ENCODE assay signal across 17 cellular contexts in the genomic region with DNA sequence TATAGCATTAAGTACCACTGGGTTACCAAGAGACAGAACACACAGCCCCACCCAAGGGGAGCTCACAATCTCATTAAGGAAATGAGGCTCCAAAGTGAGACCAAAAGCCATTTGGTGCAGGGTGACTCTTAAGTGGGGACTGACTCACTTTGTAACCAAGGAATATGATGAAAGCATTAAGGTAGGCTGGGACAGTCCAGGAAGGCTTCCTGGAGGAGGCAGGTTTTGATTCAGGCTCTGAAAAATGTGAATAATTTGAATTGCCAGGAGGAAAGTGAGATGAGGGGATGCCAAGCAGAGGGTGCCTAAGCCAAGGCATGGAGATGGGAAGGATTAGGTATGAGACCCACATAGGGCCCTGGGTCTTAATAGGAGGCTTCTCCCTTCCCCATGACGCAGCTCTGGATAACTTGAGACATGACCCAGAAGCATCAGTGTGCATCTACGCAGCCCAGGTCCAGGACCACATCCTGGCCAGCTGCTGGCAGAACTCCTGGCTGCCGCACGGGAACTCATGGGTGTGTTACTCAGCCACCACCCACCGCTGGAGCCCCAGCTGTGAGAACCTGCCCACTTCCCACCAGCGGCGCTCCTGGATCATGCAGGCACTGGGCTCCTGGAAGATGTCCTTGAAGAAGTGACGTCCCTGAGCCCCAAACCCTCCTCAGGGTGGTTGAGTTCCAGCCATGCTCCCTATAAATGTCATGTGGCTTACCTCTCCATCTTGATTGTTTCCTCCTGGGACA.
"Had no signal": no experiment of that assay in that cellular context is flagged by ENCODE, and none has a peak within 500 bp of the region (broad histone marks: within the 10 kb centered on the region; RNA-seq: fewer than 3 reads in every experiment).

No MANE protein-coding gene starts in this region.

- H3K9me3 Mint-ChIP-seq: nephron; stimulated activated naive B cell treated with anti-CD40 and anti-IgM and Interleukin-4, amounts not matched to agents 10 μg/mL and 1 μg/mL and 100 μg/mL, for 72 hours had no signal

- FAIRE-seq: colon, keratinocyte had no signal

- H3K4me3 Mint-ChIP-seq: activated naive CD8-positive, alpha-beta T cell; nephron; stimulated activated naive B cell treated with anti-CD40 and anti-IgM and Interleukin-4, amounts not matched to agents 10 μg/mL and 1 μg/mL and 100 μg/mL, for 72 hours had no signal

- H3K27ac Mint-ChIP-seq: activated naive CD8-positive, alpha-beta T cell; nephron; stimulated activated naive B cell treated with anti-CD40 and anti-IgM and Interleukin-4, amounts not matched to agents 10 μg/mL and 1 μg/mL and 100 μg/mL, for 72 hours had no signal

- H3K36me3 Mint-ChIP-seq: activated naive CD8-positive, alpha-beta T cell; stimulated activated naive B cell treated with anti-CD40 and anti-IgM and Interleukin-4, amounts not matched to agents 10 μg/mL and 1 μg/mL and 100 μg/mL, for 72 hours had no signal

- H3K9me3 ChIP-seq: body of pancreas had no signal

- H3K27me3 ChIP-seq: body of pancreas, dorsolateral prefrontal cortex had no signal

- H3K4me1 Mint-ChIP-seq: nephron had no signal

- H3K4me3 ChIP-seq: body of pancreas, dorsolateral prefrontal cortex had no signal

- DNase-seq: activated CD4-positive, alpha-beta T cell treated with anti-CD3 and anti-CD28 coated beads for 1 hour; amygdala; body of pancreas; dorsolateral prefrontal cortex; foreskin melanocyte; hypothalamus; midbrain; nucleus accumbens; posterior cingulate gyrus; stimulated activated naive B cell treated with anti-CD40 and anti-IgM and Interleukin-4, amounts not matched to agents 10 μg/mL and 1 μg/mL and 100 μg/mL, for 72 hours; T1000 had no signal

- ATAC-seq: body of pancreas; stimulated activated naive B cell treated with anti-CD40 and anti-IgM and Interleukin-4, amounts not matched to agents 10 μg/mL and 1 μg/mL and 100 μg/mL, for 72 hours had no signal

- H3K4me1 ChIP-seq: body of pancreas had no signal

- H3K27ac ChIP-seq: body of pancreas, dorsolateral prefrontal cortex, epithelial cell of prostate, VCaP had no signal
